In the genomic region with DNA sequence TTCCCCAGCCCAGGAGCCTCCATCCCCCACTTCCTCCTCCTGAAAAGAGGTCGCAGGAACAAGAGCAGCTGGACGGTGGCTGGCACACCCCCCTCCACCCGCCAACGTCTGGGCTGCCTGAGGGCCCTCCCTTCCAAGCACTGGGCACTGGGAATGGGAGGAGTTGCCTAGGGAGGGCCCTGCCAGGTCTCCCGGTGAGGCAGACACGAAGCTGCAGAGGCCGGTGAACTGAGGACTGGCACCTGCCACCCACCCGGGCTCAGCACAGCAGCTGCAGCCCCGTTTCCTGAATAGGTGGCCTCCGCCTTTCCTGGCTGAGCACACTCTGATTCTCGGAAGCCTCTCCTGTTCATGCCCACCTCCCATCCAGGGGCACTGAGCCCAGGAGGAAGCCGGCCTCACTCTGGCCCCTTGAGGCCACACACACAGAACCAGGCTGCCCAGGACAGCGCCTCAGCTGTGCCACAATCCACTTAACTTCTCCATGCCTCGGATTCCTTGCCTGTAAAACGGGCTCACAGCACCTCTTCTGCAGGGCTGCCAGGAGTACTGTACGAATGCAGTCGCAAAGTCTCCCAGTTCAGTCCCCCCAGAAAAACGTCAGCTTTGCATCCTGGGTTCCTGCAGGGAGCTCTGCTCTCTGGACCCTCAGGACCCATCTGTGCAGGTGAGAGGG, we compare ENCODE assay signal across 8 cellular contexts. TPM values are rescaled to one million over a fixed set of nuclear protein-coding genes. Genes with fewer than 3 reads are reported as not detected.
A peak's percentile ranks its signal among the peaks of the same experiment; 100 is the strongest.
DNase-seq lines count a peak whose midpoint lies in the region; ATAC-seq, FAIRE-seq and TF ChIP-seq lines count a peak whose summit lies in the region.

No MANE protein-coding gene starts in this region.

- CTCF ChIA-PET in IMR-90 (lab: Yijun Ruan, JAX): no interaction called here

- no peak overlapping the region for H2BK20ac ChIP-seq in IMR-90 (ENCODE audit: low read depth, low read length)

- no peak overlapping the region for H2BK120ac ChIP-seq in IMR-90 (ENCODE audit: low read depth, low read length)

- H4K8ac ChIP-seq in IMR-90 (ENCODE audit: low read depth in 2 of 2, low read length in 2 of 2): no peak overlapping the region

- H3K36me3 ChIP-seq in IMR-90 (ENCODE audit: control insufficient read depth, insufficient read depth, low read length) (peaks cover 8% of the 10 kb centered on the region; the same call in 1 of the 2 replicates), body of pancreas (replicated peaks in 1 of 2; ENCODE audit: insufficient read depth in 1 of 2, low read depth in 2 of 2) (no peaks in the 10 kb centered on the region)

- no peak overlapping the region for H4K5ac ChIP-seq in IMR-90 (ENCODE audit: low read depth, low read length)

- 0 out of 2 replicates have a peak overlapping the region, but pooled peaks have one; percentile 50 for H3K9ac ChIP-seq in IMR-90 (ENCODE audit: low read depth, low read length)

- POLR2A ChIA-PET in IMR-90 (lab: Charles Lee; ENCODE audit: unreplicated experiment): no interaction called here

- H3K23ac ChIP-seq in IMR-90 (ENCODE audit: low read depth, low read length): no peak overlapping the region

- no peak for FAIRE-seq in urothelium cell line (lab: Jason Lieb, UNC)

- intact Hi-C loops in IMR-90 (cut with micrococcal nuclease) (no loop called here), body of pancreas (cut with DNase I) (no loop called here)

- in situ Hi-C loops in IMR-90 (cut with MboI; ENCODE audit: low sequenced_read_pairs): no loop called here

- peak overlapping the region; percentile 78 for H3K4me2 ChIP-seq in IMR-90 (ENCODE audit: low read depth, low read length)

- H3K4ac ChIP-seq in IMR-90 (ENCODE audit: low read depth, low read length): no peak overlapping the region

- peaks cover 20% of the 10 kb centered on the region for H3K27me3 ChIP-seq in IMR-90 (ENCODE audit: control insufficient read depth, insufficient read depth, low read length)
- H3K27me3 ChIP-seq in body of pancreas: no peaks in the 10 kb centered on the region

- H2AK9ac ChIP-seq in IMR-90 (replicated peaks; ENCODE audit: low read depth, low read length, poor library complexity): peak overlapping the region; percentile 93

- DNase-seq in AG10803 (ENCODE audit: low read depth): no peak
- DNase-seq in IMR-90: no peak
- DNase-seq in body of pancreas: peak; percentile 62 to 87 (median 84)
- peak; percentile 64 for DNase-seq in medulla oblongata (ENCODE audit: extremely low spot score)
- no peak for DNase-seq in urothelium cell line (ENCODE audit: low spot score)
- DNase-seq in GM20000 (ENCODE audit: low spot score): no peak

- peaks cover 30% of the 10 kb centered on the region for H4K20me1 ChIP-seq in IMR-90 (ENCODE audit: insufficient read depth, low read length)

- no peaks in the 10 kb centered on the region for H3K9me3 ChIP-seq in IMR-90 (ENCODE audit: control insufficient read depth, insufficient read depth, low read length)
- H3K9me3 ChIP-seq in body of pancreas: no peaks in the 10 kb centered on the region

- H2AK5ac ChIP-seq in IMR-90 (ENCODE audit: low read depth, low read length): peak overlapping the region; percentile 24; the same call in 1 of the 2 replicates

- no peak overlapping the region for H3K18ac ChIP-seq in IMR-90 (ENCODE audit: low read depth, low read length)

- H2BK5ac ChIP-seq in IMR-90 (ENCODE audit: low read depth, low read length, poor library complexity, severe bottlenecking): no peak overlapping the region

- no TSS peak for BruUV-seq in IMR-90 (replicated peaks; lab: Mats Ljungman, UMichigan)

- ATAC-seq in IMR-90 (ENCODE audit: low read depth): no peak
- ATAC-seq in body of pancreas: peak; percentile 58
- no peak for ATAC-seq in HG03442 (IDR thresholded peaks at IDR 0.05; ENCODE audit: unreplicated experiment)
- ATAC-seq in GM18907 (IDR thresholded peaks at IDR 0.05; ENCODE audit: unreplicated experiment): no peak

- H3K4me1 ChIP-seq in IMR-90 (ENCODE audit: control insufficient read depth, insufficient read depth, low read length) (peaks cover 11% of the 10 kb centered on the region), body of pancreas (peaks cover 36% of the 10 kb centered on the region)

- no peak overlapping the region for H2BK15ac ChIP-seq in IMR-90 (ENCODE audit: low read depth, low read length)

- no peak overlapping the region for H3K56ac ChIP-seq in IMR-90 (ENCODE audit: extremely low read depth, insufficient read depth, low read length)

- no peak for TF ChIP-seq RAD21 in IMR-90 (IDR thresholded peaks at IDR 0.05; ENCODE audit: low read length)

- H3K79me1 ChIP-seq in IMR-90 (ENCODE audit: low read depth in 1 of 2, low read length in 2 of 2): peaks cover 5 to 16% of the 10 kb centered on the region in 2 experiments; a peak in 3 of 4 replicates

- no peak overlapping the region for H3K14ac ChIP-seq in IMR-90 (replicated peaks; ENCODE audit: low read depth, low read length)

- H3K4me3 ChIP-seq in AG10803 (ENCODE audit: low read length) (peak overlapping the region; percentile 64), IMR-90 (ENCODE audit: insufficient read depth, low read depth, low read length) (peak overlapping the region; percentile 63), body of pancreas (no peak overlapping the region)

- no peak overlapping the region for H2AFZ ChIP-seq in IMR-90 (replicated peaks; ENCODE audit: low read length, poor library complexity)

- H3K27ac ChIP-seq in IMR-90 (ENCODE audit: insufficient read depth, low read length): no peak overlapping the region
- H3K27ac ChIP-seq in body of pancreas: peak overlapping the region; percentile 25 to 77 (median 50)

- no peak for TF ChIP-seq POLR2A in IMR-90 (IDR thresholded peaks at IDR 0.05; ENCODE audit: low read depth, low read length)
- TF ChIP-seq POLR2A in body of pancreas (IDR thresholded peaks at IDR 0.05): peak; percentile 18 to 44 (median 35)

- 67% methylated on average over 9 of the region's 18 CpGs; no CpG with 5 or more reads in 1 of the 2 experiments for WGBS in IMR-90 (ENCODE audit: extremely low coverage in 2 of 2, insufficient read length in 1 of 2), 2 experiments
- WGBS in body of pancreas, 2 donors: 16% methylated on average over 18 of the region's 18 CpGs; no CpG with 5 or more reads in 1 of the 2 donors

- dilution Hi-C loops in IMR-90 (cut with HindIII; ENCODE audit: low sequenced_read_pairs, unreplicated experiment): no loop called here

- H3K9me1 ChIP-seq in IMR-90 (ENCODE audit: insufficient read depth, low read length): no peaks in the 10 kb centered on the region

- no peak overlapping the region for H4K91ac ChIP-seq in IMR-90 (ENCODE audit: insufficient read depth, low read depth, low read length)

- no peak for TF ChIP-seq CTCF in AG10803 (conservative IDR thresholded peaks at IDR 0.05; ENCODE audit: low read length)
- no peak for TF ChIP-seq CTCF in IMR-90 (conservative IDR thresholded peaks at IDR 0.05; ENCODE audit: low read depth, low read length)
- no peak for TF ChIP-seq CTCF in body of pancreas (IDR thresholded peaks at IDR 0.05)
- TF ChIP-seq CTCF in GM20000 (IDR thresholded peaks at IDR 0.05; ENCODE audit: extremely low read depth, missing control alignments): no peak

TF ChIP-seq in IMR-90, 13 proteins besides CTCF, POLR2A, EP300 and RAD21 (continues in another document):
- TF ChIP-seq SMC3 (IDR thresholded peaks at IDR 0.05; ENCODE audit: low read depth, low read length) (no peak), MXI1 (IDR thresholded peaks at IDR 0.05; ENCODE audit: borderline replicate concordance, low read depth, low read length) (no peak), NFE2L2 (IDR thresholded peaks at IDR 0.05; ENCODE audit: low read depth, low read length) (no peak), CHD1 (IDR thresholded peaks at IDR 0.05; ENCODE audit: low read depth, low read length) (no peak), MAZ (IDR thresholded peaks at IDR 0.05; ENCODE audit: borderline replicate concordance, low read depth, low read length) (no peak)
- TF ChIP-seq, protein P1, sequence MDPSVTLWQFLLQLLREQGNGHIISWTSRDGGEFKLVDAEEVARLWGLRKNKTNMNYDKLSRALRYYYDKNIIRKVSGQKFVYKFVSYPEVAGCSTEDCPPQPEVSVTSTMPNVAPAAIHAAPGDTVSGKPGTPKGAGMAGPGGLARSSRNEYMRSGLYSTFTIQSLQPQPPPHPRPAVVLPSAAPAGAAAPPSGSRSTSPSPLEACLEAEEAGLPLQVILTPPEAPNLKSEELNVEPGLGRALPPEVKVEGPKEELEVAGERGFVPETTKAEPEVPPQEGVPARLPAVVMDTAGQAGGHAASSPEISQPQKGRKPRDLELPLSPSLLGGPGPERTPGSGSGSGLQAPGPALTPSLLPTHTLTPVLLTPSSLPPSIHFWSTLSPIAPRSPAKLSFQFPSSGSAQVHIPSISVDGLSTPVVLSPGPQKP (IDR thresholded peaks at IDR 0.05; ENCODE audit: borderline replicate concordance, low read depth, low read length): no peak

RNA-seq across cellular contexts. Expression of a gene that starts 1.3 kb away (rescaled TPM):
- total RNA-seq in IMR-90 (2012; rRNA removed) (2.7 and 2.8 TPM in 2 replicates), body of pancreas (100 to 1,000 TPM in 1 of 2 donors, 10 to 100 TPM in 1; 72.1 to 105 TPM)
- 58.1 and 74.0 TPM in 2 replicates for polyA plus RNA-seq in IMR-90 (2012; rRNA removed)
- 57.6 and 91.2 TPM in 2 replicates for polyA plus RNA-seq in IMR-90 (2012; cell fraction: cytosol; rRNA removed)
- polyA plus RNA-seq in IMR-90 (2012; cell fraction: nucleus; rRNA removed; ENCODE audit: low replicate concordance): 327 and 712 TPM in 2 replicates

RNA-seq across cellular contexts. Expression of a gene that starts 9.2 kb away (rescaled TPM):
- total RNA-seq in IMR-90 (2012; rRNA removed): not detected in 2 replicates
- polyA plus RNA-seq in IMR-90 (2012; rRNA removed): not detected in 2 replicates
- not detected in 2 replicates for polyA plus RNA-seq in IMR-90 (2012; cell fraction: cytosol; rRNA removed)
- polyA plus RNA-seq in IMR-90 (2012; cell fraction: nucleus; rRNA removed; ENCODE audit: low replicate concordance): 0.09 TPM in 1 of 2 replicates, not detected in the other
- total RNA-seq in body of pancreas: 1 to 10 TPM; 1.3 to 1.6 TPM

RNA-seq across cellular contexts. Expression of a gene that starts 12.8 kb away (rescaled TPM):
- not detected in 2 replicates for total RNA-seq in IMR-90 (2012; rRNA removed)
- polyA plus RNA-seq in IMR-90 (2012; rRNA removed): not detected in 2 replicates
- not detected in 2 replicates for polyA plus RNA-seq in IMR-90 (2012; cell fraction: cytosol; rRNA removed)
- polyA plus RNA-seq in IMR-90 (2012; cell fraction: nucleus; rRNA removed; ENCODE audit: low replicate concordance): 0.02 and 0.03 TPM in 2 replicates
- not detected for total RNA-seq in body of pancreas

RNA-seq across cellular contexts. Expression of a gene that starts 16.6 kb away (rescaled TPM):
- 3.8 and 4.4 TPM in 2 replicates for total RNA-seq in IMR-90 (2012; rRNA removed)
- polyA plus RNA-seq in IMR-90 (2012; rRNA removed): 46.0 and 52.3 TPM in 2 replicates
- polyA plus RNA-seq in IMR-90 (2012; cell fraction: cytosol; rRNA removed): 11.9 and 56.9 TPM in 2 replicates
- polyA plus RNA-seq in IMR-90 (2012; cell fraction: nucleus; rRNA removed; ENCODE audit: low replicate concordance): 194 and 536 TPM in 2 replicates
- 10 to 100 TPM; 28.7 to 29.6 TPM for total RNA-seq in body of pancreas

RNA-seq across cellular contexts. Expression of a gene that starts 25.7 kb away (rescaled TPM):
- 3.3 and 3.4 TPM in 2 replicates for total RNA-seq in IMR-90 (2012; rRNA removed)
- 4.9 and 6.4 TPM in 2 replicates for polyA plus RNA-seq in IMR-90 (2012; rRNA removed)
- polyA plus RNA-seq in IMR-90 (2012; cell fraction: cytosol; rRNA removed): 3.1 and 4.5 TPM in 2 replicates
- polyA plus RNA-seq in IMR-90 (2012; cell fraction: nucleus; rRNA removed; ENCODE audit: low replicate concordance): 3.0 and 9.5 TPM in 2 replicates
- total RNA-seq in body of pancreas: under 1 TPM; 0.66 to 0.78 TPM

Comparison
In these comparisons a context has a peak if more than half of its experiments do, and no peak if none do; other contexts are left out.
1. DNase-seq: peak in body of pancreas (4 of 4) and medulla oblongata (single experiment); none in AG10803 (single experiment), IMR-90 (single experiment), urothelium cell line (single experiment) and GM20000 (single experiment).
2. H3K4me3 ChIP-seq: peak in AG10803 (single experiment) and IMR-90 (single experiment); none in body of pancreas (0 of 2).
3. RNA of a gene that starts 1.3 kb away (total RNA-seq): 72.1 to 105 TPM in body of pancreas; 2.7 to 2.8 TPM in IMR-90; every median in the first group is over 10 times any median in the second.